ENCODE assay signal across 24 cellular contexts in the genomic region with DNA sequence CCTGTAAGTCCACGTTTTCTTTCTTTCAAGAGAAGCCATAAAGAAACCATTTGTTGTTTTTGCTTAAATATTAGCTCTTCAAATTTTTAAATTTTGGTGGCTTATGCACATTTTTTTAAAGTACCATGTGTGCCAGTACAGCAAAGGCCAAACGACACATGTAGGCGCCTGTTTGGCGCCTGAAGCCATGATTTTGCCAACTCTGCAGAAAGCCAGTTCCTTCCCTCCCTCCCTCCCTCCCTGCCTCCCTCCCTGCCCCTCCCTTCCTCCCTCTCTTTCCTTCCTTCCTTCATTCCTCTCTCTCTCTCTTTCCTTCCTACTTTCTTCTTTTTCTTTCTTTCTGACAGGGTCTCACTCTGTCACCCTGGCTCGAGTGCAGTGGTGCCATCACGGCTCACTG.
"Had no signal": no experiment of that assay in that cellular context is flagged by ENCODE, and none has a peak within 500 bp of the region (broad histone marks: within the 10 kb centered on the region; RNA-seq: fewer than 3 reads in every experiment).

No MANE protein-coding gene starts in this region.

- H3K4me1 ChIP-seq: body of pancreas had no signal

- H3K79me2 ChIP-seq: hepatocyte had no signal

- H3K4me3 Mint-ChIP-seq: activated B cell treated with CpG ODN at 0.5 μM for 24 hours; activated CD4-positive, alpha-beta memory T cell treated with anti-CD3 and anti-CD28 coated beads, Interleukin-2, amount 10 ng/mL, durations not matched to agents 7 days and 5 days; activated naive CD4-positive, alpha-beta T cell treated with anti-CD3 and anti-CD28 coated beads, Interleukin-2, amount 10 ng/mL, durations not matched to agents 7 days and 5 days; activated T-cell treated with anti-CD3 and anti-CD28 coated beads, Interleukin-2, amount 50 U/mL, for 72 hours; immature natural killer cell; naive thymus-derived CD4-positive, alpha-beta T cell; T-helper 1 cell treated with Interleukin-12 subunit alpha and Interleukin-12 subunit beta and Interleukin-4 antibody, amounts not matched to agents 30 μg/mL and 1 μg/mL, for 36 hours had no signal

- H2AFZ ChIP-seq: hepatocyte had no signal

- H3K27ac ChIP-seq: body of pancreas, cardiac muscle cell, epithelial cell of prostate, hepatocyte, lower lobe of right lung had no signal

- H3K27me3 ChIP-seq: body of pancreas, hepatocyte, spleen, tibial nerve had no signal

- H3K9me3 Mint-ChIP-seq: activated B cell treated with CpG ODN at 0.5 μM for 24 hours; activated CD4-positive, alpha-beta memory T cell treated with anti-CD3 and anti-CD28 coated beads, Interleukin-2, amount 10 ng/mL, durations not matched to agents 7 days and 5 days; activated naive CD4-positive, alpha-beta T cell treated with anti-CD3 and anti-CD28 coated beads, Interleukin-2, amount 10 ng/mL, durations not matched to agents 7 days and 5 days; T-helper 1 cell treated with Interleukin-12 subunit alpha and Interleukin-12 subunit beta and Interleukin-4 antibody, amounts not matched to agents 30 μg/mL and 1 μg/mL, for 36 hours had no signal

- H3K4me2 ChIP-seq: hepatocyte had no signal

- H3K36me3 ChIP-seq: cardiac muscle cell, lower lobe of right lung, spleen, tibial nerve had no signal

- H3K4me1 Mint-ChIP-seq: activated B cell treated with CpG ODN at 0.5 μM for 24 hours; activated CD4-positive, alpha-beta memory T cell treated with anti-CD3 and anti-CD28 coated beads, Interleukin-2, amount 10 ng/mL, durations not matched to agents 7 days and 5 days; activated naive CD4-positive, alpha-beta T cell treated with anti-CD3 and anti-CD28 coated beads, Interleukin-2, amount 10 ng/mL, durations not matched to agents 7 days and 5 days; immature natural killer cell; naive thymus-derived CD4-positive, alpha-beta T cell had no signal

- H3K4me3 ChIP-seq: body of pancreas, cardiac muscle cell, hepatocyte, lower lobe of right lung, spleen, tibial nerve had no signal

- ATAC-seq: activated T-cell treated with anti-CD3 and anti-CD28 coated beads, Interleukin-2, amount 50 U/mL, for 72 hours; body of pancreas; left lobe of liver; naive thymus-derived CD4-positive, alpha-beta T cell had no signal

- DNase-seq: activated B cell treated with CpG ODN at 0.5 μM for 24 hours; activated CD4-positive, alpha-beta memory T cell treated with anti-CD3 and anti-CD28 coated beads, Interleukin-2, amount 10 ng/mL, durations not matched to agents 7 days and 5 days; activated CD4-positive, alpha-beta T cell treated with anti-CD3 and anti-CD28 coated beads for 4 hours; activated effector memory CD4-positive, alpha-beta T cell treated with anti-CD3 and anti-CD28 coated beads, Interleukin-2, amount 50 U/mL, for 16 hours; activated naive CD4-positive, alpha-beta T cell treated with anti-CD3 and anti-CD28 coated beads, Interleukin-2, amount 10 ng/mL, durations not matched to agents 7 days and 5 days; activated T-cell treated with anti-CD3 and anti-CD28 coated beads, Interleukin-2, amount 50 U/mL, for 72 hours; amygdala; body of pancreas; cortex of kidney; foreskin melanocyte; glutamatergic neuron; immature natural killer cell; lower lobe of right lung; naive thymus-derived CD4-positive, alpha-beta T cell; spleen; stimulated activated CD4-positive, alpha-beta T cell treated with anti-CD3 and anti-CD28 coated beads, Interleukin-4, amount 100 ng/mL, for 24 hours; stimulated activated naive CD4-positive, alpha-beta T cell treated with Interleukin-2 at 50 U/mL for 16 hours; T1000 had no signal

- H3K36me3 Mint-ChIP-seq: activated naive CD4-positive, alpha-beta T cell treated with anti-CD3 and anti-CD28 coated beads, Interleukin-2, amount 10 ng/mL, durations not matched to agents 7 days and 5 days; immature natural killer cell; naive thymus-derived CD4-positive, alpha-beta T cell had no signal

- H3K27ac Mint-ChIP-seq: activated B cell treated with CpG ODN at 0.5 μM for 24 hours; activated CD4-positive, alpha-beta memory T cell treated with anti-CD3 and anti-CD28 coated beads, Interleukin-2, amount 10 ng/mL, durations not matched to agents 7 days and 5 days; activated naive CD4-positive, alpha-beta T cell treated with anti-CD3 and anti-CD28 coated beads, Interleukin-2, amount 10 ng/mL, durations not matched to agents 7 days and 5 days; activated T-cell treated with anti-CD3 and anti-CD28 coated beads, Interleukin-2, amount 50 U/mL, for 72 hours; immature natural killer cell; naive thymus-derived CD4-positive, alpha-beta T cell; T-helper 1 cell treated with Interleukin-12 subunit alpha and Interleukin-12 subunit beta and Interleukin-4 antibody, amounts not matched to agents 30 μg/mL and 1 μg/mL, for 36 hours had no signal

- H3K9me3 ChIP-seq: body of pancreas, lower lobe of right lung, spleen, tibial nerve had no signal

- H3K27me3 Mint-ChIP-seq: activated B cell treated with CpG ODN at 0.5 μM for 24 hours; activated CD4-positive, alpha-beta memory T cell treated with anti-CD3 and anti-CD28 coated beads, Interleukin-2, amount 10 ng/mL, durations not matched to agents 7 days and 5 days; activated naive CD4-positive, alpha-beta T cell treated with anti-CD3 and anti-CD28 coated beads, Interleukin-2, amount 10 ng/mL, durations not matched to agents 7 days and 5 days had no signal
